ENCODE assay signal across 29 cellular contexts in the genomic region with DNA sequence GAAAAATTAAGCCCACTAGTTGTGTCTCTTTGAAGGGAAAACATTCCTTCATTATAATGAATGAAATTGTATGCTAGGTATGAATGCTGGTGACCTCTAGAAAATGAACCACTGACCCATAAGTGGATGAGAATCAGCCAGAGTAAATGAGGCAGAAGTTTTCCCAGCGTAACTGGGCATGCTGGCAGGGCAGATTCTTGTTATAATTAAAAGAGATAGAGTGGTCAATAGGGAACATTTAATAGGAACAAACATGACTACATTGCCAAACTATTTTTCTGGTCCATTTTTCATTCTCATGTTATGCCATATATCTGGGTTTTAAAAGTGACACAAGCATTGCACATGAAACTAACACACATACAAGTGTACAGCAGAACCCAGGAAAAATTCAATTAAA. TPM values are rescaled to one million over a fixed set of nuclear protein-coding genes. Genes with fewer than 3 reads are reported as not detected.
"Had no signal": no experiment of that assay in that cellular context is flagged by ENCODE, and none has a peak within 500 bp of the region (broad histone marks: within the 10 kb centered on the region; RNA-seq: fewer than 3 reads in every experiment).

No MANE protein-coding gene starts in this region.

- DNase-seq: Kasumi-1, MV-4-11, NCI-H1048, NCI-H1105, NCI-H1417, NCI-H146, NCI-H1694 treated with DMSO at 0.1 percent for 48 hours, NCI-H1930, NCI-H2081, NCI-H2107, NCI-H2171, NCI-H226, NCI-H446, NCI-H510A, NCI-H524 treated with DMSO at 0.1 percent for 48 hours, NCI-H69, NCI-H774, Right ventricle myocardium superior, RPMI8226, SIG-M5, SW 1271 had no signal

- H3K9me3 ChIP-seq: SJSA1 had no signal

- FAIRE-seq: K562, RCC 7860 had no signal

- H3K4me3 ChIP-seq: K562, SJSA1, SK-N-MC had no signal

- H3K4me2 ChIP-seq: KMS-11 had no signal

- H3K27ac ChIP-seq: KMS-11, SJSA1, SK-N-MC had no signal

- H3K9ac ChIP-seq: KMS-11 had no signal

- ATAC-seq: K562 had no signal

- H3K36me3 ChIP-seq: SJSA1 had no signal

RNA-seq across cellular contexts. Expression of gene CLRN1, which starts 4.2 kb away (rescaled TPM):
- total RNA-seq: HT1080, K562, MCF 10A, Right ventricle myocardium superior, SJSA1 had no signal
- polyA plus RNA-seq: IgD-negative memory B cell, K562 had no signal
